ENCODE assay signal across 1 cellular context in genomic region chr19:41319500-41320184, GRCh38.
TF ChIP-seq lines count a peak whose summit lies in the region.

No MANE protein-coding gene starts in this region.

TF ChIP-seq in HepG2, 621 proteins besides CTCF, POLR2A, EP300 and RAD21:
- TF ChIP-seq NRL (CRISPR knock-in tag; IDR thresholded peaks at IDR 0.05; ENCODE audit: borderline replicate concordance) (no peak), ZNF350 (CRISPR knock-in tag; IDR thresholded peaks at IDR 0.05; ENCODE audit: borderline replicate concordance, low read depth) (peak; percentile 23; the same call in 1 of the 2 replicates), ZNF281 (CRISPR knock-in tag; IDR thresholded peaks at IDR 0.05; ENCODE audit: borderline replicate concordance) (peak; percentile 12; the same call in 1 of the 2 replicates), SNAI1 (CRISPR knock-in tag; IDR thresholded peaks at IDR 0.05; ENCODE audit: borderline replicate concordance) (no peak), AGO2 (optimal IDR thresholded peaks at IDR 0.05; ENCODE audit: low read depth, low read length) (peak; percentile 70)
